Comparison of ENCODE assay signal across 21 cellular contexts in genomic region chr5:137847699-137848098, GRCh38. TPM values are rescaled to one million over a fixed set of nuclear protein-coding genes. Genes with fewer than 3 reads are reported as not detected.
DNase-seq lines count a peak whose midpoint lies in the region; ATAC-seq and TF ChIP-seq lines count a peak whose summit lies in the region.
"Had no signal": no experiment of that assay in that cellular context is flagged by ENCODE, and none has a peak within 500 bp of the region (broad histone marks: within the 10 kb centered on the region; RNA-seq: fewer than 3 reads in every experiment).

No MANE protein-coding gene starts in this region.

- H3K79me2 ChIP-seq in Karpas-422 (ENCODE audit: low read length): no peaks in the 10 kb centered on the region

- no peaks in the 10 kb centered on the region for H3K9me2 ChIP-seq in Karpas-422 (replicated peaks; ENCODE audit: insufficient read depth, low read length)

- intact Hi-C loops in left ventricle myocardium superior (cut with micrococcal nuclease): no loop called here

- no peaks in the 10 kb centered on the region for H3K27me3 ChIP-seq in Karpas-422 (ENCODE audit: low read length)
- H3K27me3 ChIP-seq: body of pancreas, vagina had no signal

- H3K9me3 ChIP-seq in Karpas-422 (ENCODE audit: low read length): no peaks in the 10 kb centered on the region
- H3K9me3 ChIP-seq: body of pancreas, vagina had no signal

- H3K4me2 ChIP-seq in Karpas-422 (ENCODE audit: low read depth, low read length, poor library complexity, severe bottlenecking): no peak overlapping the region
- H3K4me2 ChIP-seq: GM23338 had no signal

- H3K9ac ChIP-seq in Karpas-422 (ENCODE audit: low read length): no peak overlapping the region

- TF ChIP-seq CTCF in GM12864 (IDR thresholded peaks at IDR 0.05; ENCODE audit: low read depth, low read length, missing control alignments): no peak
- TF ChIP-seq CTCF in GM20000 (IDR thresholded peaks at IDR 0.05; ENCODE audit: extremely low read depth, missing control alignments): no peak

- DNase-seq in GM12864 (ENCODE audit: low read depth) (no peak), GM20000 (ENCODE audit: low spot score) (peak; percentile 16), left ventricle myocardium superior (no peak), nucleus accumbens (lab: John Stamatoyannopoulos, UW) (no peak), Karpas-422 (no peak)
- DNase-seq: activated CD4-positive, alpha-beta T cell treated with anti-CD3 and anti-CD28 coated beads, Interleukin-2, amount 10 ng/mL, durations not matched to agents 7 days and 5 days; activated naive CD4-positive, alpha-beta T cell treated with anti-CD3 and anti-CD28 coated beads for 36 hours; body of pancreas; CD8-positive, alpha-beta T cell; naive thymus-derived CD4-positive, alpha-beta T cell; NCI-H2029; NCI-H69 had no signal

- H4K20me1 ChIP-seq in Karpas-422 (ENCODE audit: insufficient read depth, low read depth, low read length): no peaks in the 10 kb centered on the region

- no peak overlapping the region for H2AFZ ChIP-seq in Karpas-422 (ENCODE audit: low read length)
- H2AFZ ChIP-seq: GM23338 had no signal

- H3K36me3 ChIP-seq in Karpas-422 (ENCODE audit: insufficient read depth, low read length): no peaks in the 10 kb centered on the region

- H3K4me1 ChIP-seq in Karpas-422 (ENCODE audit: low read length): no peaks in the 10 kb centered on the region
- H3K4me1 ChIP-seq: body of pancreas, vagina had no signal

- peak overlapping the region; percentile 28; the same call in 1 of the 2 replicates for H3K4me3 ChIP-seq in GM12864 (ENCODE audit: low read depth, low read length)
- no peak overlapping the region for H3K4me3 ChIP-seq in Karpas-422 (ENCODE audit: low read length)
- H3K4me3 ChIP-seq: body of pancreas, GM23338, lung, vagina had no signal

- ATAC-seq in HG03045 (IDR thresholded peaks at IDR 0.05; ENCODE audit: unreplicated experiment) (peak; percentile 64), left ventricle myocardium superior (peak; percentile 74), HG03108 (IDR thresholded peaks at IDR 0.05; ENCODE audit: unreplicated experiment) (no peak), HG02571 (IDR thresholded peaks at IDR 0.05; ENCODE audit: unreplicated experiment) (no peak)
- ATAC-seq: body of pancreas; CD8-positive, alpha-beta T cell; GM23338; naive thymus-derived CD4-positive, alpha-beta T cell had no signal

- H3K27ac ChIP-seq in Karpas-422 (ENCODE audit: low read length): no peak overlapping the region
- H3K27ac ChIP-seq: body of pancreas, epithelial cell of prostate, vagina had no signal

RNA-seq across cellular contexts. Expression of gene MYOT, which starts 20.0 kb away (rescaled TPM):
- total RNA-seq in left ventricle myocardium superior: 8.7 TPM
- total RNA-seq in Karpas-422 (2014; rRNA removed; shearing (Covaris generic); ENCODE audit: low replicate concordance): not detected in 2 replicates
- total RNA-seq: activated CD4-positive, alpha-beta T cell treated with anti-CD3 and anti-CD28 coated beads, Interleukin-2, amount 10 ng/mL, durations not matched to agents 7 days and 5 days; activated naive CD4-positive, alpha-beta T cell treated with anti-CD3 and anti-CD28 coated beads for 36 hours; CD8-positive, alpha-beta T cell; Daoy; glomerular endothelial cell; GM23338; naive thymus-derived CD4-positive, alpha-beta T cell had no signal

RNA-seq across cellular contexts. Expression of gene PKD2L2, which starts 41.6 kb away (rescaled TPM):
- total RNA-seq in left ventricle myocardium superior: 0.55 TPM
- total RNA-seq in Karpas-422 (2014; rRNA removed; shearing (Covaris generic); ENCODE audit: low replicate concordance): not detected in 2 replicates
- total RNA-seq: activated CD4-positive, alpha-beta T cell treated with anti-CD3 and anti-CD28 coated beads, Interleukin-2, amount 10 ng/mL, durations not matched to agents 7 days and 5 days; activated naive CD4-positive, alpha-beta T cell treated with anti-CD3 and anti-CD28 coated beads for 36 hours; body of pancreas; CD8-positive, alpha-beta T cell; Daoy; glomerular endothelial cell; GM23338; lung; vagina had no signal

Comparison
In these comparisons a context has a peak if more than half of its experiments do, and no peak if none do; other contexts are left out.
1. ATAC-seq: peak in HG03045 (single experiment) and left ventricle myocardium superior (single experiment); none in HG03108 (single experiment) and HG02571 (single experiment).